Comparison of ENCODE assay signal across 15 cellular contexts in the genomic region with DNA sequence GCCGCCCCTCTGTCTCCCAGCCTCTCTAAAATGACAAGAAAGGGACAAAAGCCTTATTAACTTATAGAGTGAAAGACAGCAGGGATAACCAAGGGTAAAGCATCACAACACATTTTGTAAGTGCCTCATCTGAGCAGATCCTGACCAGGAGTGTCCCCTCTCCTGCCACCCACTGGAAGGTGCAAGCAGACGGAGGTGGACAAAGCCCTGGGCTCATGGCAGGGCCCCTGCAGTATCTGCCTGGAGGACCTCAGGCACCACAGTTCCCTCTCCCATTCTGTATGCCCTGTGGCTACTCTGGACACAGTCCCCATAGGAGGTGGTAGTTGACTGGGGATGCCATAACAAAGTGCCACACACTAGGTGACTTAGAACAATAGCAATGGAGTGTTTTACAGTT.
"Had no signal": no experiment of that assay in that cellular context is flagged by ENCODE, and none has a peak within 500 bp of the region (broad histone marks: within the 10 kb centered on the region; RNA-seq: fewer than 3 reads in every experiment).

No MANE protein-coding gene starts in this region.

- H3K27me3 ChIP-seq: body of pancreas, SJCRH30, stomach, uterus had no signal

- H3K36me3 Mint-ChIP-seq: naive thymus-derived CD8-positive, alpha-beta T cell; WTC11 had no signal

- H3K4me1 ChIP-seq: uterus had no signal

- DNase-seq: activated gamma-delta T cell; effector CD4-positive, alpha-beta T cell; foreskin melanocyte; head of caudate nucleus; mammary epithelial cell; T1000; uterus had no signal

- ATAC-seq: naive thymus-derived CD8-positive, alpha-beta T cell; sciatic nerve; WTC11 had no signal

- H3K36me3 ChIP-seq: SJCRH30, stomach, uterus had no signal

- H3K9me3 Mint-ChIP-seq: naive thymus-derived CD8-positive, alpha-beta T cell; WTC11 had no signal

- H3K4me3 ChIP-seq: body of pancreas, coronary artery, stomach, uterus had no signal

- H3K4me3 Mint-ChIP-seq: naive thymus-derived CD8-positive, alpha-beta T cell; WTC11 had no signal

- H3K27ac Mint-ChIP-seq: progenitor cell of endocrine pancreas, WTC11 had no signal

- H3K27ac ChIP-seq: body of pancreas, coronary artery, stomach had no signal

- H3K9me3 ChIP-seq: body of pancreas, SJCRH30, stomach, uterus had no signal
